ENCODE assay signal across 1 cellular context in genomic region chr15:83206387-83206970, GRCh38.
TF ChIP-seq lines count a peak whose summit lies in the region.

No MANE protein-coding gene starts in this region.

TF ChIP-seq in GM23338, 12 proteins besides CTCF, POLR2A, EP300 and RAD21 (continued from another document):
- TF ChIP-seq ZNF462 (CRISPR knock-in tag; IDR thresholded peaks at IDR 0.05) (no peak), CREB1 (CRISPR knock-in tag; IDR thresholded peaks at IDR 0.05; ENCODE audit: low read depth) (no peak), JUNB (IDR thresholded peaks at IDR 0.05; ENCODE audit: unreplicated experiment) (no peak), EZH2phosphoT487 (IDR thresholded peaks at IDR 0.05; ENCODE audit: unreplicated experiment) (no peak), ZNF114 (CRISPR knock-in tag; IDR thresholded peaks at IDR 0.05) (no peak)
